Comparison of ENCODE assay signal across 20 cellular contexts in the genomic region with DNA sequence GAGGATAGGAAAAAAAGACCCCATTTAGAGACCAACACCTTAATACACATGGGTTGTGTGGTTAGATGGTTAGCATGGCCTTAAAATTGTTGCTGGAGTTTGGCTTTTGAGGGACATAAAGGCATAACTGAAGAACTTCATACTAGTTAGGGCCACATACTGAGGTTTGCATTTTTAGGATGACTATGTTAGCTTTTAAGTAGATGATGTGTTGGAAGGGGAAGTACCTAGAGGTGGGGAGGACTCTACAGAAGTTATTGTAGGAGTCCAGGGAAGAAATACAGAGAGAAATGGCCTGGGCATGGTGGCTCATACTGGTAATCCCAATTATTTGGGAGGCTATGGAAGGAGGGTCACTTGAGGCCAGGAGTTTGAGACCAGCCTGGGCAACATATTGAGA. TPM values are rescaled to one million over a fixed set of nuclear protein-coding genes. Genes with fewer than 3 reads are reported as not detected.
DNase-seq lines count a peak whose midpoint lies in the region; ATAC-seq and TF ChIP-seq lines count a peak whose summit lies in the region.
"Had no signal": no experiment of that assay in that cellular context is flagged by ENCODE, and none has a peak within 500 bp of the region (broad histone marks: within the 10 kb centered on the region; RNA-seq: fewer than 3 reads in every experiment).

No MANE protein-coding gene starts in this region.

- H3K9me3 Mint-ChIP-seq in activated naive CD8-positive, alpha-beta T cell treated with anti-CD3 and anti-CD28 coated beads, Interleukin-2, amount 10 ng/mL, durations not matched to agents 7 days and 5 days, result peaks cover 4% of the 10 kb centered on the region
- H3K9me3 Mint-ChIP-seq in activated naive CD8-positive, alpha-beta T cell treated with anti-CD3 and anti-CD28 coated beads for 36 hours, result no peaks in the 10 kb centered on the region
- H3K9me3 Mint-ChIP-seq in activated naive CD8-positive, alpha-beta T cell treated with anti-CD3 and anti-CD28 coated beads, Interleukin-2, amount 50 U/mL, for 24 hours, result peaks cover 4% of the 10 kb centered on the region

- no peak for ATAC-seq in activated naive CD8-positive, alpha-beta T cell treated with anti-CD3 and anti-CD28 coated beads, Interleukin-2, amount 10 ng/mL, durations not matched to agents 7 days and 5 days (ENCODE audit: low read depth)
- ATAC-seq in HG02798 (IDR thresholded peaks at IDR 0.05; ENCODE audit: poor library complexity, unreplicated experiment) (peak; percentile 27), HG03097 (IDR thresholded peaks at IDR 0.05; ENCODE audit: low FRiP score, unreplicated experiment) (no peak), gastroesophageal sphincter (no peak)
- peak; percentile 47 for ATAC-seq in activated naive CD8-positive, alpha-beta T cell treated with anti-CD3 and anti-CD28 coated beads, Interleukin-2, amount 50 U/mL, for 24 hours
- ATAC-seq: HepG2 had no signal

- POLR2A ChIA-PET in activated naive CD8-positive, alpha-beta T cell treated with anti-CD3 and anti-CD28 coated beads, Interleukin-2, amount 10 ng/mL, durations not matched to agents 7 days and 5 days (lab: Charles Lee), result no interaction called here

- peaks cover 42% of the 10 kb centered on the region for H3K4me1 Mint-ChIP-seq in activated naive CD8-positive, alpha-beta T cell treated with anti-CD3 and anti-CD28 coated beads, Interleukin-2, amount 10 ng/mL, durations not matched to agents 7 days and 5 days
- peaks cover 8% of the 10 kb centered on the region for H3K4me1 Mint-ChIP-seq in activated naive CD8-positive, alpha-beta T cell treated with anti-CD3 and anti-CD28 coated beads for 36 hours
- H3K4me1 Mint-ChIP-seq in activated naive CD8-positive, alpha-beta T cell treated with anti-CD3 and anti-CD28 coated beads, Interleukin-2, amount 50 U/mL, for 24 hours, result peaks cover 42% of the 10 kb centered on the region
- H3K4me1 Mint-ChIP-seq: CD4-positive, alpha-beta memory T cell had no signal

- H3K4me3 ChIP-seq in tibial artery, result no peak overlapping the region
- no peak overlapping the region for H3K4me3 ChIP-seq in gastroesophageal sphincter
- H3K4me3 ChIP-seq: MG63 had no signal

- H3K27ac Mint-ChIP-seq in activated naive CD8-positive, alpha-beta T cell treated with anti-CD3 and anti-CD28 coated beads, Interleukin-2, amount 10 ng/mL, durations not matched to agents 7 days and 5 days, result peak overlapping the region; percentile 20
- H3K27ac Mint-ChIP-seq in activated naive CD8-positive, alpha-beta T cell treated with anti-CD3 and anti-CD28 coated beads for 36 hours, result no peak overlapping the region
- H3K27ac Mint-ChIP-seq in activated naive CD8-positive, alpha-beta T cell treated with anti-CD3 and anti-CD28 coated beads, Interleukin-2, amount 50 U/mL, for 24 hours, result no peak overlapping the region
- H3K27ac Mint-ChIP-seq: HFFc6 had no signal

- no peak for TF ChIP-seq EP300 in gastroesophageal sphincter (IDR thresholded peaks at IDR 0.05)

- H3K27ac ChIP-seq in tibial artery (peak overlapping the region; percentile 52 to 77), gastroesophageal sphincter (no peak overlapping the region)

- peaks cover 26% of the 10 kb centered on the region for H3K36me3 Mint-ChIP-seq in activated naive CD8-positive, alpha-beta T cell treated with anti-CD3 and anti-CD28 coated beads, Interleukin-2, amount 10 ng/mL, durations not matched to agents 7 days and 5 days
- H3K36me3 Mint-ChIP-seq in activated naive CD8-positive, alpha-beta T cell treated with anti-CD3 and anti-CD28 coated beads for 36 hours, result no peaks in the 10 kb centered on the region
- peaks cover 3% of the 10 kb centered on the region for H3K36me3 Mint-ChIP-seq in activated naive CD8-positive, alpha-beta T cell treated with anti-CD3 and anti-CD28 coated beads, Interleukin-2, amount 50 U/mL, for 24 hours (ENCODE audit: low read depth)
- H3K36me3 Mint-ChIP-seq: CD4-positive, alpha-beta memory T cell had no signal

- no peak for DNase-seq in activated naive CD8-positive, alpha-beta T cell treated with anti-CD3 and anti-CD28 coated beads, Interleukin-2, amount 10 ng/mL, durations not matched to agents 7 days and 5 days
- no peak for DNase-seq in activated naive CD8-positive, alpha-beta T cell treated with anti-CD3 and anti-CD28 coated beads for 36 hours
- no peak for DNase-seq in activated naive CD8-positive, alpha-beta T cell treated with anti-CD3 and anti-CD28 coated beads, Interleukin-2, amount 50 U/mL, for 24 hours
- no peak for DNase-seq in tibial artery
- DNase-seq: AML-193; CD4-positive, alpha-beta memory T cell; DMS79; HFFc6; MG63; NCI-H1417; NCI-H1930; NCI-H2171; NCI-H510A; SIG-M5 had no signal

- H3K4me1 ChIP-seq in tibial artery (peaks cover 0 to 73% (median 41%) of the 10 kb centered on the region in 4 donors), gastroesophageal sphincter (peaks cover 5 to 45% (median 13%) of the 10 kb centered on the region in 3 donors)

- intact Hi-C loops in tibial artery (cut with DNase I; ENCODE audit: low total_unique reads), result no loop called here

- no peak for TF ChIP-seq POLR2A in gastroesophageal sphincter (IDR thresholded peaks at IDR 0.05)

- H3K36me3 ChIP-seq in tibial artery (no peaks in the 10 kb centered on the region), gastroesophageal sphincter (no peaks in the 10 kb centered on the region)
- H3K36me3 ChIP-seq: MG63 had no signal

- H3K9me3 ChIP-seq in tibial artery (no peaks in the 10 kb centered on the region), gastroesophageal sphincter (no peaks in the 10 kb centered on the region)
- H3K9me3 ChIP-seq: MG63 had no signal

- TF ChIP-seq CTCF in tibial artery (IDR thresholded peaks at IDR 0.05) (no peak), gastroesophageal sphincter (IDR thresholded peaks at IDR 0.05) (no peak)

- H3K4me3 Mint-ChIP-seq in activated naive CD8-positive, alpha-beta T cell treated with anti-CD3 and anti-CD28 coated beads, Interleukin-2, amount 10 ng/mL, durations not matched to agents 7 days and 5 days, result no peak overlapping the region
- H3K4me3 Mint-ChIP-seq in activated naive CD8-positive, alpha-beta T cell treated with anti-CD3 and anti-CD28 coated beads for 36 hours, result no peak overlapping the region
- H3K4me3 Mint-ChIP-seq in activated naive CD8-positive, alpha-beta T cell treated with anti-CD3 and anti-CD28 coated beads, Interleukin-2, amount 50 U/mL, for 24 hours, result no peak overlapping the region
- H3K4me3 Mint-ChIP-seq: CD4-positive, alpha-beta memory T cell; HFFc6 had no signal

- H3K27me3 ChIP-seq in tibial artery (no peaks in the 10 kb centered on the region), gastroesophageal sphincter (no peaks in the 10 kb centered on the region)
- H3K27me3 ChIP-seq: MG63 had no signal

- H3K27me3 Mint-ChIP-seq in activated naive CD8-positive, alpha-beta T cell treated with anti-CD3 and anti-CD28 coated beads, Interleukin-2, amount 10 ng/mL, durations not matched to agents 7 days and 5 days, result no peaks in the 10 kb centered on the region
- peaks cover 8% of the 10 kb centered on the region for H3K27me3 Mint-ChIP-seq in activated naive CD8-positive, alpha-beta T cell treated with anti-CD3 and anti-CD28 coated beads for 36 hours
- no peaks in the 10 kb centered on the region for H3K27me3 Mint-ChIP-seq in activated naive CD8-positive, alpha-beta T cell treated with anti-CD3 and anti-CD28 coated beads, Interleukin-2, amount 50 U/mL, for 24 hours
- H3K27me3 Mint-ChIP-seq: CD4-positive, alpha-beta memory T cell had no signal

RNA-seq across cellular contexts. Expression of a gene that starts 40.5 kb away (rescaled TPM):
- total RNA-seq in activated naive CD8-positive, alpha-beta T cell treated with anti-CD3 and anti-CD28 coated beads, Interleukin-2, amount 10 ng/mL, durations not matched to agents 7 days and 5 days, result 10 to 100 TPM; 10.9 to 11.6 TPM
- under 1 TPM; 0.64 to 0.99 TPM for total RNA-seq in activated naive CD8-positive, alpha-beta T cell treated with anti-CD3 and anti-CD28 coated beads for 36 hours
- total RNA-seq in gastroesophageal sphincter, result 10 to 100 TPM; 34.4 to 69.7 (median 39.3) TPM
- total RNA-seq: G401, HFFc6, RPMI7951 had no signal

Comparison
In these comparisons a context has a peak if more than half of its experiments do, and no peak if none do; other contexts are left out.
1. ATAC-seq: peak in HG02798 (single experiment) and activated naive CD8-positive, alpha-beta T cell treated with anti-CD3 and anti-CD28 coated beads, Interleukin-2, amount 50 U/mL, for 24 hours (single experiment); none in activated naive CD8-positive, alpha-beta T cell treated with anti-CD3 and anti-CD28 coated beads, Interleukin-2, amount 10 ng/mL, durations not matched to agents 7 days and 5 days (single experiment), HG03097 (single experiment) and gastroesophageal sphincter (single experiment).
2. RNA of a gene that starts 40.5 kb away (total RNA-seq): 34.4 to 69.7 TPM in gastroesophageal sphincter and 10.9 to 11.6 TPM in activated naive CD8-positive, alpha-beta T cell treated with anti-CD3 and anti-CD28 coated beads, Interleukin-2, amount 10 ng/mL, durations not matched to agents 7 days and 5 days; 0.64 to 0.99 TPM in activated naive CD8-positive, alpha-beta T cell treated with anti-CD3 and anti-CD28 coated beads for 36 hours; every median in the first group is over 4 times any median in the second.
3. H3K27ac ChIP-seq: peak in tibial artery (2 of 2); none in gastroesophageal sphincter (0 of 4).